ENCODE assay signal across 1 cellular context in genomic region chr12:56636118-56636674, GRCh38.
TF ChIP-seq lines count a peak whose summit lies in the region.

No MANE protein-coding gene starts in this region.

TF ChIP-seq in K562, 482 proteins besides CTCF, POLR2A, EP300 and RAD21 (continued from another document and continues in another):
- TF ChIP-seq, protein P1, sequence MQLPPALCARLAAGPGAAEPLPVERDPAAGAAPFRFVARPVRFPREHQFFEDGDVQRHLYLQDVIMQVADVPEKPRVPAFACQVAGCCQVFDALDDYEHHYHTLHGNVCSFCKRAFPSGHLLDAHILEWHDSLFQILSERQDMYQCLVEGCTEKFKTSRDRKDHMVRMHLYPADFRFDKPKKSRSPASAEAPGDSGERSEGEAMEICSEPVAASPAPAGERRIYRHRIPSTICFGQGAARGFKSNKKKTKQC (CRISPR knock-in tag; IDR thresholded peaks at IDR 0.05), result 0 out of 2 replicates have a peak, but pooled peaks have one; percentile 39
- TF ChIP-seq ZNF184 (CRISPR knock-in tag; IDR thresholded peaks at IDR 0.05), result no peak
- TF ChIP-seq TRIM25 (IDR thresholded peaks at IDR 0.05; ENCODE audit: borderline replicate concordance), result 0 out of 2 replicates have a peak, but pooled peaks have one; percentile 48
- no peak for TF ChIP-seq NR4A1 (CRISPR knock-in tag; IDR thresholded peaks at IDR 0.05)
- TF ChIP-seq NR4A1 (tag; IDR thresholded peaks at IDR 0.05), result no peak
- no peak; the same call in 1 of the 2 replicates for TF ChIP-seq HBP1 (CRISPR knock-in tag; IDR thresholded peaks at IDR 0.05)
- TF ChIP-seq PCBP2 (IDR thresholded peaks at IDR 0.05; ENCODE audit: low read depth, low read length, poor library complexity, severe bottlenecking), result no peak
- peak; percentile 90 for TF ChIP-seq ATF3 (IDR thresholded peaks at IDR 0.05)
- no peak; the same call in 1 of the 2 replicates for TF ChIP-seq ATF3 (CRISPR knock-in tag; conservative IDR thresholded peaks at IDR 0.05)
- TF ChIP-seq E2F3 (CRISPR knock-in tag; IDR thresholded peaks at IDR 0.05), result no peak
- TF ChIP-seq XRCC3 (IDR thresholded peaks at IDR 0.05), result no peak
- TF ChIP-seq NFIX (CRISPR knock-in tag; IDR thresholded peaks at IDR 0.05; ENCODE audit: low read depth), result no peak
- no peak for TF ChIP-seq RNF2 (IDR thresholded peaks at IDR 0.05)
- no peak for TF ChIP-seq STAT5A (IDR thresholded peaks at IDR 0.05; ENCODE audit: borderline replicate concordance, low read length)
- TF ChIP-seq, protein P2, sequence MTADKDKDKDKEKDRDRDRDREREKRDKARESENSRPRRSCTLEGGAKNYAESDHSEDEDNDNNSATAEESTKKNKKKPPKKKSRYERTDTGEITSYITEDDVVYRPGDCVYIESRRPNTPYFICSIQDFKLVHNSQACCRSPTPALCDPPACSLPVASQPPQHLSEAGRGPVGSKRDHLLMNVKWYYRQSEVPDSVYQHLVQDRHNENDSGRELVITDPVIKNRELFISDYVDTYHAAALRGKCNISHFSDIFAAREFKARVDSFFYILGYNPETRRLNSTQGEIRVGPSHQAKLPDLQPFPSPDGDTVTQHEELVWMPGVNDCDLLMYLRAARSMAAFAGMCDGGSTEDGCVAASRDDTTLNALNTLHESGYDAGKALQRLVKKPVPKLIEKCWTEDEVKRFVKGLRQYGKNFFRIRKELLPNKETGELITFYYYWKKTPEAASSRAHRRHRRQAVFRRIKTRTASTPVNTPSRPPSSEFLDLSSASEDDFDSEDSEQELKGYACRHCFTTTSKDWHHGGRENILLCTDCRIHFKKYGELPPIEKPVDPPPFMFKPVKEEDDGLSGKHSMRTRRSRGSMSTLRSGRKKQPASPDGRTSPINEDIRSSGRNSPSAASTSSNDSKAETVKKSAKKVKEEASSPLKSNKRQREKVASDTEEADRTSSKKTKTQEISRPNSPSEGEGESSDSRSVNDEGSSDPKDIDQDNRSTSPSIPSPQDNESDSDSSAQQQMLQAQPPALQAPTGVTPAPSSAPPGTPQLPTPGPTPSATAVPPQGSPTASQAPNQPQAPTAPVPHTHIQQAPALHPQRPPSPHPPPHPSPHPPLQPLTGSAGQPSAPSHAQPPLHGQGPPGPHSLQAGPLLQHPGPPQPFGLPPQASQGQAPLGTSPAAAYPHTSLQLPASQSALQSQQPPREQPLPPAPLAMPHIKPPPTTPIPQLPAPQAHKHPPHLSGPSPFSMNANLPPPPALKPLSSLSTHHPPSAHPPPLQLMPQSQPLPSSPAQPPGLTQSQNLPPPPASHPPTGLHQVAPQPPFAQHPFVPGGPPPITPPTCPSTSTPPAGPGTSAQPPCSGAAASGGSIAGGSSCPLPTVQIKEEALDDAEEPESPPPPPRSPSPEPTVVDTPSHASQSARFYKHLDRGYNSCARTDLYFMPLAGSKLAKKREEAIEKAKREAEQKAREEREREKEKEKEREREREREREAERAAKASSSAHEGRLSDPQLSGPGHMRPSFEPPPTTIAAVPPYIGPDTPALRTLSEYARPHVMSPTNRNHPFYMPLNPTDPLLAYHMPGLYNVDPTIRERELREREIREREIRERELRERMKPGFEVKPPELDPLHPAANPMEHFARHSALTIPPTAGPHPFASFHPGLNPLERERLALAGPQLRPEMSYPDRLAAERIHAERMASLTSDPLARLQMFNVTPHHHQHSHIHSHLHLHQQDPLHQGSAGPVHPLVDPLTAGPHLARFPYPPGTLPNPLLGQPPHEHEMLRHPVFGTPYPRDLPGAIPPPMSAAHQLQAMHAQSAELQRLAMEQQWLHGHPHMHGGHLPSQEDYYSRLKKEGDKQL (CRISPR knock-in tag; IDR thresholded peaks at IDR 0.05; ENCODE audit: borderline replicate concordance), result no peak
- no peak for TF ChIP-seq GTF2F1 (IDR thresholded peaks at IDR 0.05; ENCODE audit: low read depth, low read length)
- TF ChIP-seq ZNF224 (CRISPR knock-in tag; IDR thresholded peaks at IDR 0.05), result no peak
- TF ChIP-seq ZNF57 (CRISPR knock-in tag; IDR thresholded peaks at IDR 0.05), result no peak
- TF ChIP-seq SOX6 (IDR thresholded peaks at IDR 0.05), result no peak
- TF ChIP-seq NRF1 (conservative IDR thresholded peaks at IDR 0.05 in 1 of 2, IDR thresholded peaks at IDR 0.05 in 1 of 2), result no peak
- TF ChIP-seq ZNF592 (IDR thresholded peaks at IDR 0.05), result no peak
- peak; percentile 63; the same call in 1 of the 2 replicates for TF ChIP-seq MAFK (IDR thresholded peaks at IDR 0.05; ENCODE audit: low read length)
- no peak for TF ChIP-seq HDAC3 (IDR thresholded peaks at IDR 0.05; ENCODE audit: borderline replicate concordance, partially characterized antibody)
- no peak for TF ChIP-seq SFPQ (IDR thresholded peaks at IDR 0.05; ENCODE audit: low read depth, low read length)
- 0 out of 2 replicates have a peak, but pooled peaks have one; percentile 38 for TF ChIP-seq ZFP30 (CRISPR knock-in tag; IDR thresholded peaks at IDR 0.05; ENCODE audit: borderline replicate concordance)
- no peak for TF ChIP-seq SREBF2 (CRISPR knock-in tag; IDR thresholded peaks at IDR 0.05)
- no peak for TF ChIP-seq ETV1 (tag; conservative IDR thresholded peaks at IDR 0.05; ENCODE audit: low read depth)
- no peak for TF ChIP-seq MBD1 (CRISPR knock-in tag; IDR thresholded peaks at IDR 0.05)
